In the genomic region with DNA sequence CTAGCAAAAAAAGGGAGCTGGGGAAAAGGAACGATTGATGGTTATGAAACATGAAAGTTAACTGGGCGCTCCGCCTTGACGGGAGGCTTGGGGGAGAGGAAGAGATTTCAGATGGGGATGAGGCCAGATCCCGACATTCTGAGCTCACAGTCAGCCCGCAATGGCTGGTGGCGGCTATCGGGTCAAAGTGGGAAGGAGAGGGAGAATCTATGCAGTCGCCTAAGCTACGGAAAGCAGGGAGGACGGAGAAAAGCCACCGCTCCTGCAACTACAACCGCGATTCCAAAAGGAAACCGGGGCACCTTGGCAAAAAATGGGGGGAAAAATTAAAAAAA, we compare ENCODE assay signal across 8 cellular contexts. TPM values are rescaled to one million over a fixed set of nuclear protein-coding genes. Genes with fewer than 3 reads are reported as not detected.
DNase-seq lines count a peak whose midpoint lies in the region; ATAC-seq and TF ChIP-seq lines count a peak whose summit lies in the region.

No MANE protein-coding gene starts in this region.

- H3K27ac ChIP-seq in CD8-positive, alpha-beta memory T cell (ENCODE audit: low read depth, low read length): peak overlapping the region; percentile 91
- peak overlapping the region; percentile 72 for H3K27ac ChIP-seq in Karpas-422 (ENCODE audit: low read length)
- H3K27ac ChIP-seq in coronary artery: peak overlapping the region; percentile 90

- peak overlapping the region; percentile 19; the same call in 1 of the 2 replicates for H2AFZ ChIP-seq in Karpas-422 (ENCODE audit: low read length)

- H3K9ac ChIP-seq in Karpas-422 (ENCODE audit: low read length): peak overlapping the region; percentile 83
- H3K9ac ChIP-seq in mucosa of stomach (ENCODE audit: low read length): peak overlapping the region; percentile 91

- no peaks in the 10 kb centered on the region for H3K36me3 ChIP-seq in CD8-positive, alpha-beta memory T cell (ENCODE audit: insufficient read depth, low read length)
- H3K36me3 ChIP-seq in Karpas-422 (ENCODE audit: insufficient read depth, low read length): peaks cover 23% of the 10 kb centered on the region
- no peaks in the 10 kb centered on the region for H3K36me3 ChIP-seq in mucosa of stomach (ENCODE audit: control insufficient read depth, insufficient read depth, low read length)

- H3K27ac Mint-ChIP-seq in CD8-positive, alpha-beta memory T cell: peak overlapping the region; percentile 93 to 99 (median 98)

- H3K9me3 ChIP-seq in CD8-positive, alpha-beta memory T cell (ENCODE audit: low read length): no peaks in the 10 kb centered on the region
- no peaks in the 10 kb centered on the region for H3K9me3 ChIP-seq in Karpas-422 (ENCODE audit: low read length)
- H3K9me3 ChIP-seq in mucosa of stomach (ENCODE audit: control insufficient read depth, low read length): no peaks in the 10 kb centered on the region

- H3K27me3 Mint-ChIP-seq in CD8-positive, alpha-beta memory T cell: peaks cover 0 to 2% of the 10 kb centered on the region in 2 donors

- POLR2A ChIA-PET in CD8-positive, alpha-beta memory T cell (lab: Charles Lee): interaction anchor here (0.6 to 3.4 kb wide), 23 partner anchors 9 to 1691 kb away, joined by 3 to 69 read pairs (median 7); a partner anchor contains a TSS

- H3K4me1 Mint-ChIP-seq in CD8-positive, alpha-beta memory T cell: peaks cover 62 to 90% (median 89%) of the 10 kb centered on the region in 3 donors

- H3K27me3 ChIP-seq in CD8-positive, alpha-beta memory T cell (ENCODE audit: insufficient read depth, low read length, poor library complexity, severe bottlenecking): no peaks in the 10 kb centered on the region
- H3K27me3 ChIP-seq in Karpas-422 (ENCODE audit: low read length) (no peaks in the 10 kb centered on the region), mucosa of stomach (ENCODE audit: control insufficient read depth, insufficient read depth, low read length) (no peaks in the 10 kb centered on the region)

- H3K9me2 ChIP-seq in Karpas-422 (replicated peaks; ENCODE audit: insufficient read depth, low read length): no peaks in the 10 kb centered on the region

- H3K4me3 Mint-ChIP-seq in CD8-positive, alpha-beta memory T cell: peak overlapping the region; percentile 92 to 100 (median 99)

- peaks cover 0 to 2% (median 0%) of the 10 kb centered on the region in 5 donors for H3K9me3 Mint-ChIP-seq in CD8-positive, alpha-beta memory T cell

- peaks cover 84% of the 10 kb centered on the region for H3K79me2 ChIP-seq in Karpas-422 (ENCODE audit: low read length)

- peak overlapping the region; percentile 91 for H3K4me3 ChIP-seq in CD8-positive, alpha-beta memory T cell (ENCODE audit: low read length)
- H3K4me3 ChIP-seq in Karpas-422 (ENCODE audit: low read length) (peak overlapping the region; percentile 86), coronary artery (peak overlapping the region; percentile 93), mucosa of stomach (ENCODE audit: low read length) (peak overlapping the region; percentile 95)

- H3K36me3 Mint-ChIP-seq in CD8-positive, alpha-beta memory T cell: peaks cover 0 to 39% (median 0%) of the 10 kb centered on the region in 3 donors

- TF ChIP-seq CTCF in coronary artery (IDR thresholded peaks at IDR 0.05): no peak

- ATAC-seq in HG03039 (IDR thresholded peaks at IDR 0.05; ENCODE audit: unreplicated experiment): no peak
- no peak for ATAC-seq in GM21825 (IDR thresholded peaks at IDR 0.05; ENCODE audit: unreplicated experiment)
- no peak for ATAC-seq in HG03442 (IDR thresholded peaks at IDR 0.05; ENCODE audit: unreplicated experiment)

- CTCF ChIA-PET in CD8-positive, alpha-beta memory T cell (lab: Charles Lee): interaction anchor here (0.7 to 11.9 kb wide), 8 partner anchors 9 to 350 kb away, joined by 3 to 113 read pairs (median 4); no protein-coding TSS in a partner anchor

- H4K20me1 ChIP-seq in Karpas-422 (ENCODE audit: insufficient read depth, low read depth, low read length): no peaks in the 10 kb centered on the region

- peak overlapping the region; percentile 90 for H3K4me2 ChIP-seq in Karpas-422 (ENCODE audit: low read depth, low read length, poor library complexity, severe bottlenecking)

- DNase-seq in CD8-positive, alpha-beta memory T cell: no peak
- DNase-seq in Karpas-422 (no peak), coronary artery (ENCODE audit: low spot score) (peak; percentile 74)
- DNase-seq in effector CD8-positive, alpha-beta T cell (lab: John Stamatoyannopoulos, UW): no peak

- H3K4me1 ChIP-seq in CD8-positive, alpha-beta memory T cell (ENCODE audit: insufficient read depth, low read length): peaks cover 78% of the 10 kb centered on the region
- H3K4me1 ChIP-seq in Karpas-422 (ENCODE audit: low read length): peaks cover 55% of the 10 kb centered on the region
- peaks cover under 1% of the 10 kb centered on the region for H3K4me1 ChIP-seq in mucosa of stomach (ENCODE audit: control insufficient read depth, insufficient read depth, low read length)

RNA-seq across cellular contexts. Expression of a gene that starts 0.5 kb away (rescaled TPM):
- total RNA-seq in CD8-positive, alpha-beta memory T cell: 10 to 100 TPM; 67.3 to 74.8 TPM
- 31.0 TPM for polyA plus RNA-seq in CD8-positive, alpha-beta memory T cell
- 61.7 and 84.9 TPM in 2 replicates for total RNA-seq in Karpas-422 (2014; rRNA removed; shearing (Covaris generic); ENCODE audit: low replicate concordance)

RNA-seq across cellular contexts. Expression of a gene that starts 0.8 kb away (rescaled TPM):
- 10 to 100 TPM; 26.6 TPM for total RNA-seq in CD8-positive, alpha-beta memory T cell
- 51.4 TPM for polyA plus RNA-seq in CD8-positive, alpha-beta memory T cell
- total RNA-seq in Karpas-422 (2014; rRNA removed; shearing (Covaris generic); ENCODE audit: low replicate concordance): 19.4 and 19.6 TPM in 2 replicates

RNA-seq across cellular contexts. Expression of a gene that starts 39.2 kb away (rescaled TPM):
- 10 to 100 TPM; 56.3 to 57.7 TPM for total RNA-seq in CD8-positive, alpha-beta memory T cell
- polyA plus RNA-seq in CD8-positive, alpha-beta memory T cell: 9.1 TPM
- 71.1 and 101 TPM in 2 replicates for total RNA-seq in Karpas-422 (2014; rRNA removed; shearing (Covaris generic); ENCODE audit: low replicate concordance)
